In the genomic region with DNA sequence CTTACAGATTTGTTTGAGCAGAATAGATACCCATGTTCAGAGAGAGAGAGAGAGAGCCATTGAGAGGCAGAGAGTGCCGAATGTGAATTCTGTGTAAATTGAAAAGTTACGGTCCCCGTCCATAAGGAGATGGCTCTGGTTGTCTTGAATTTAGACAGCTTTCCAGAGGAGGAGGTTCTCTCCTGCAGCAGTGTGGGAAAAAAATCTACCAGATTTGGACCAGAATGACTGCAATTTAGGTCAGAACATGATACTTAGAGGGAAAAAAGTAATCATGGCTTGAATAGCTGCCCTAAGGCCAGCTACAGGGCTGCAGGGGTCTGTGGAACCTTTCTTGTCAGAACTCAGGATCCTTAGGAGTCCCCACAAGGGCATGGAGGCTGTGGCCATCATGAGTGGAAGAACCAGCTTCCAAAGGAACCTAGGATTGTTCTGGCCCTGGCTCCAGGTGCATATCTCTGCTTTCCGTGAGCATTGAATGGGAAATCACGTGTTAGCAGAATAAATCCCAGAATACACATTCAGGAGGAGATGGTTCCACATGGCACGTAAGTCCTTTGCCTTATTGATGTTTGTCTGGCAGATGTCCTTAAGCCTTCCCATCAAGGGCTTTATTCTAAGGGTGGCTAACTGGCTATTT, we compare ENCODE assay signal across 9 cellular contexts. TPM values are rescaled to one million over a fixed set of nuclear protein-coding genes. Genes with fewer than 3 reads are reported as not detected.
DNase-seq lines count a peak whose midpoint lies in the region; ATAC-seq and TF ChIP-seq lines count a peak whose summit lies in the region.
"Had no signal": no experiment of that assay in that cellular context is flagged by ENCODE, and none has a peak within 500 bp of the region (broad histone marks: within the 10 kb centered on the region; RNA-seq: fewer than 3 reads in every experiment).

No MANE protein-coding gene starts in this region.

- H3K4me1 Mint-ChIP-seq in effector memory CD8-positive, alpha-beta T cell (ENCODE audit: low read depth in 2 of 2): peaks cover 44 to 76% of the 10 kb centered on the region in 2 donors
- H3K4me1 Mint-ChIP-seq in progenitor cell of endocrine pancreas (ENCODE audit: low read depth): peaks cover 8% of the 10 kb centered on the region

- peaks cover 32% of the 10 kb centered on the region for H3K36me3 Mint-ChIP-seq in effector memory CD8-positive, alpha-beta T cell (ENCODE audit: insufficient read depth)
- H3K36me3 Mint-ChIP-seq in progenitor cell of endocrine pancreas (ENCODE audit: insufficient read depth): peaks cover 4% of the 10 kb centered on the region
- H3K36me3 Mint-ChIP-seq: type B pancreatic cell had no signal

- no peaks in the 10 kb centered on the region for H3K9me3 Mint-ChIP-seq in effector memory CD8-positive, alpha-beta T cell
- H3K9me3 Mint-ChIP-seq in progenitor cell of endocrine pancreas (ENCODE audit: low read depth): no peaks in the 10 kb centered on the region
- H3K9me3 Mint-ChIP-seq: type B pancreatic cell had no signal

- DNase-seq in NCI-H1092 treated with DMSO at 0.1 percent for 48 hours (lab: John Stamatoyannopoulos, UW): peak; percentile 54
- no peak for DNase-seq in NCI-H1092 (lab: John Stamatoyannopoulos, UW)
- peak; percentile 79 for DNase-seq in NCI-H82 (lab: John Stamatoyannopoulos, UW)
- DNase-seq in effector memory CD8-positive, alpha-beta T cell: no peak
- no peak for DNase-seq in progenitor cell of endocrine pancreas (ENCODE audit: low spot score, unreplicated experiment)
- DNase-seq in EL: no peak

- peak overlapping the region; percentile 71 to 77 for H3K4me3 Mint-ChIP-seq in effector memory CD8-positive, alpha-beta T cell
- H3K4me3 Mint-ChIP-seq in progenitor cell of endocrine pancreas (ENCODE audit: low read depth): no peak overlapping the region
- H3K4me3 Mint-ChIP-seq: type B pancreatic cell had no signal

- H3K27me3 Mint-ChIP-seq in effector memory CD8-positive, alpha-beta T cell: no peaks in the 10 kb centered on the region
- no peaks in the 10 kb centered on the region for H3K27me3 Mint-ChIP-seq in progenitor cell of endocrine pancreas
- H3K27me3 Mint-ChIP-seq: type B pancreatic cell had no signal

- TF ChIP-seq CTCF in progenitor cell of endocrine pancreas (IDR thresholded peaks at IDR 0.05; ENCODE audit: unreplicated experiment): no peak

- peak; percentile 1 for ATAC-seq in effector memory CD8-positive, alpha-beta T cell (replicated peaks)
- no peak for ATAC-seq in GM19397 (IDR thresholded peaks at IDR 0.05; ENCODE audit: unreplicated experiment)
- no peak for ATAC-seq in GM18907 (IDR thresholded peaks at IDR 0.05; ENCODE audit: unreplicated experiment)

- peak overlapping the region; percentile 92 to 97 for H3K27ac Mint-ChIP-seq in effector memory CD8-positive, alpha-beta T cell
- H3K27ac Mint-ChIP-seq in progenitor cell of endocrine pancreas: peak overlapping the region; percentile 88

RNA-seq across cellular contexts. Expression of gene PITPNC1, which starts 13.0 kb away (rescaled TPM):
- total RNA-seq in progenitor cell of endocrine pancreas: 38.4 and 53.2 TPM in 2 replicates

RNA-seq across cellular contexts. Expression of gene PSMD12, which starts 23.7 kb away (rescaled TPM):
- total RNA-seq in progenitor cell of endocrine pancreas: 47.8 and 48.6 TPM in 2 replicates

Comparison
In these comparisons a context has a peak if more than half of its experiments do, and no peak if none do; other contexts are left out.
1. DNase-seq: peak in NCI-H1092 treated with DMSO at 0.1 percent for 48 hours (single experiment) and NCI-H82 (single experiment); none in NCI-H1092 (single experiment), effector memory CD8-positive, alpha-beta T cell (0 of 3), progenitor cell of endocrine pancreas (single experiment) and EL (single experiment).